1 cellular context compared by ENCODE assay signal in the genomic region with DNA sequence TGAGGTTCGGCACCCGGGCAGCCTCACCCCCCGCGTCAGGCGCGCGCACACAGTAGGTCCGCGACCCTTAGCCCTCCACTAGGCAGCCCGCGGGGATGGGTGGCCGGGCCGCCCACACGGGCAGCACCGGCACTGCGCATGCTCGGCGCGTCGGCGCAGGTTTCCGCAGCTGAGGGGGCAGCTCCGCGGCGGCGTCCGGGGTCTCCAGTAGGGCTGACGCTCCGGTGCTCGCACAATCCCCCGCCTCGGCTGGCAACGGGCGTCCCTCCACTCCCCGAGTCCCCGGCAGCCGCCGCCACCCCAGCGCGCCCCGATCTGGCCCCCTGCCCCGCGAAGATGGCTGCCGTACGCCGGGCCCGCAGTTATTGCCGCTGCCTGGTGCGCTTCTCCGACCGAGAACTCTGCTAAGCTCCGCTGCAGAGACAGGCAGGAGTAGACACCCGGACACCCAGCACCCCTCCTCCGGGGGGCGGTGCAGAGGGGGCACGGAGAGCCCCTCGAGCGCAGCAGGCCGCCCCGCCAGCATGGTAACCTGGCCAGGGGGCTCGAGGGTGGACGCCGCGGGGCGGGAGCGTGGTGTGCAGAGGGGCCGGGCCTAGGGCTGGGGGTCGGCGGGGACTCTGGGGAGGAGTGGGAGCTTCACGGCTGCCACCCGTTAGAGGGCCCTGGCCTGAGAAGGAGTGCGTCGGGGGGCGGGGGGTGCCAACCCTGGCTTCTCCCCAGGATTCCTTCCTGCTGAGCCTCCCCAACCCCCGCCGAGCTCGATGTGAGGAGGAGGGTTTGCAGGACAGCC.
TF ChIP-seq lines count a peak whose summit lies in the region.

Gene FBXO9, plus strand, starts transcription at position 139 of the 793 bp plus-strand sequence. Its CDS starts 386 bp downstream, at position 525.

TF ChIP-seq in HepG2, 621 proteins besides CTCF, POLR2A, EP300 and RAD21 (continued from another document):
- TF ChIP-seq, protein P1, sequence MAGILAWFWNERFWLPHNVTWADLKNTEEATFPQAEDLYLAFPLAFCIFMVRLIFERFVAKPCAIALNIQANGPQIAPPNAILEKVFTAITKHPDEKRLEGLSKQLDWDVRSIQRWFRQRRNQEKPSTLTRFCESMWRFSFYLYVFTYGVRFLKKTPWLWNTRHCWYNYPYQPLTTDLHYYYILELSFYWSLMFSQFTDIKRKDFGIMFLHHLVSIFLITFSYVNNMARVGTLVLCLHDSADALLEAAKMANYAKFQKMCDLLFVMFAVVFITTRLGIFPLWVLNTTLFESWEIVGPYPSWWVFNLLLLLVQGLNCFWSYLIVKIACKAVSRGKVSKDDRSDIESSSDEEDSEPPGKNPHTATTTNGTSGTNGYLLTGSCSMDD (CRISPR knock-in tag; IDR thresholded peaks at IDR 0.05), result 0 out of 2 replicates have a peak, but pooled peaks have one; percentile 18
- TF ChIP-seq POLR2G (IDR thresholded peaks at IDR 0.05; ENCODE audit: low read depth, low read length) (peak; percentile 84), SIX4 (CRISPR knock-in tag; IDR thresholded peaks at IDR 0.05) (peak; percentile 14; the same call in 1 of the 2 replicates), ZNF766 (CRISPR knock-in tag; IDR thresholded peaks at IDR 0.05; ENCODE audit: borderline replicate concordance) (0 out of 2 replicates have a peak, but pooled peaks have one; percentile 22), U2AF2 (IDR thresholded peaks at IDR 0.05; ENCODE audit: low read depth, low read length) (no peak), E2F2 (CRISPR knock-in tag; IDR thresholded peaks at IDR 0.05; ENCODE audit: borderline replicate concordance) (no peak), ZNF558 (CRISPR knock-in tag; IDR thresholded peaks at IDR 0.05; ENCODE audit: borderline replicate concordance) (no peak; the same call in 1 of the 2 replicates), RBM39 (IDR thresholded peaks at IDR 0.05; ENCODE audit: low read depth, low read length, poor library complexity, severe bottlenecking) (no peak), ATF3 (CRISPR knock-in tag; IDR thresholded peaks at IDR 0.05) (no peak; the same call in 1 of the 2 replicates), GATAD1 (CRISPR knock-in tag; IDR thresholded peaks at IDR 0.05) (peak; percentile 63; the same call in 1 of the 2 replicates), ZNF761 (CRISPR knock-in tag; conservative IDR thresholded peaks at IDR 0.05) (no peak; the same call in none of the 2 replicates)
- TF ChIP-seq, protein P2, sequence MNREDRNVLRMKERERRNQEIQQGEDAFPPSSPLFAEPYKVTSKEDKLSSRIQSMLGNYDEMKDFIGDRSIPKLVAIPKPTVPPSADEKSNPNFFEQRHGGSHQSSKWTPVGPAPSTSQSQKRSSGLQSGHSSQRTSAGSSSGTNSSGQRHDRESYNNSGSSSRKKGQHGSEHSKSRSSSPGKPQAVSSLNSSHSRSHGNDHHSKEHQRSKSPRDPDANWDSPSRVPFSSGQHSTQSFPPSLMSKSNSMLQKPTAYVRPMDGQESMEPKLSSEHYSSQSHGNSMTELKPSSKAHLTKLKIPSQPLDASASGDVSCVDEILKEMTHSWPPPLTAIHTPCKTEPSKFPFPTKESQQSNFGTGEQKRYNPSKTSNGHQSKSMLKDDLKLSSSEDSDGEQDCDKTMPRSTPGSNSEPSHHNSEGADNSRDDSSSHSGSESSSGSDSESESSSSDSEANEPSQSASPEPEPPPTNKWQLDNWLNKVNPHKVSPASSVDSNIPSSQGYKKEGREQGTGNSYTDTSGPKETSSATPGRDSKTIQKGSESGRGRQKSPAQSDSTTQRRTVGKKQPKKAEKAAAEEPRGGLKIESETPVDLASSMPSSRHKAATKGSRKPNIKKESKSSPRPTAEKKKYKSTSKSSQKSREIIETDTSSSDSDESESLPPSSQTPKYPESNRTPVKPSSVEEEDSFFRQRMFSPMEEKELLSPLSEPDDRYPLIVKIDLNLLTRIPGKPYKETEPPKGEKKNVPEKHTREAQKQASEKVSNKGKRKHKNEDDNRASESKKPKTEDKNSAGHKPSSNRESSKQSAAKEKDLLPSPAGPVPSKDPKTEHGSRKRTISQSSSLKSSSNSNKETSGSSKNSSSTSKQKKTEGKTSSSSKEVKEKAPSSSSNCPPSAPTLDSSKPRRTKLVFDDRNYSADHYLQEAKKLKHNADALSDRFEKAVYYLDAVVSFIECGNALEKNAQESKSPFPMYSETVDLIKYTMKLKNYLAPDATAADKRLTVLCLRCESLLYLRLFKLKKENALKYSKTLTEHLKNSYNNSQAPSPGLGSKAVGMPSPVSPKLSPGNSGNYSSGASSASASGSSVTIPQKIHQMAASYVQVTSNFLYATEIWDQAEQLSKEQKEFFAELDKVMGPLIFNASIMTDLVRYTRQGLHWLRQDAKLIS (CRISPR knock-in tag; IDR thresholded peaks at IDR 0.05), result no peak
- TF ChIP-seq, protein P3, sequence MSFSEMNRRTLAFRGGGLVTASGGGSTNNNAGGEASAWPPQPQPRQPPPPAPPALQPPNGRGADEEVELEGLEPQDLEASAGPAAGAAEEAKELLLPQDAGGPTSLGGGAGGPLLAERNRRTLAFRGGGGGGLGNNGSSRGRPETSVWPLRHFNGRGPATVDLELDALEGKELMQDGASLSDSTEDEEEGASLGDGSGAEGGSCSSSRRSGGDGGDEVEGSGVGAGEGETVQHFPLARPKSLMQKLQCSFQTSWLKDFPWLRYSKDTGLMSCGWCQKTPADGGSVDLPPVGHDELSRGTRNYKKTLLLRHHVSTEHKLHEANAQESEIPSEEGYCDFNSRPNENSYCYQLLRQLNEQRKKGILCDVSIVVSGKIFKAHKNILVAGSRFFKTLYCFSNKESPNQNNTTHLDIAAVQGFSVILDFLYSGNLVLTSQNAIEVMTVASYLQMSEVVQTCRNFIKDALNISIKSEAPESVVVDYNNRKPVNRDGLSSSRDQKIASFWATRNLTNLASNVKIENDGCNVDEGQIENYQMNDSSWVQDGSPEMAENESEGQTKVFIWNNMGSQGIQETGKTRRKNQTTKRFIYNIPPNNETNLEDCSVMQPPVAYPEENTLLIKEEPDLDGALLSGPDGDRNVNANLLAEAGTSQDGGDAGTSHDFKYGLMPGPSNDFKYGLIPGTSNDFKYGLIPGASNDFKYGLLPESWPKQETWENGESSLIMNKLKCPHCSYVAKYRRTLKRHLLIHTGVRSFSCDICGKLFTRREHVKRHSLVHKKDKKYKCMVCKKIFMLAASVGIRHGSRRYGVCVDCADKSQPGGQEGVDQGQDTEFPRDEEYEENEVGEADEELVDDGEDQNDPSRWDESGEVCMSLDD (CRISPR knock-in tag; IDR thresholded peaks at IDR 0.05; ENCODE audit: borderline replicate concordance), result 0 out of 2 replicates have a peak, but pooled peaks have one; percentile 65
